10 cellular contexts compared by ENCODE assay signal in genomic region chr5:14036514-14036913, GRCh38.
DNase-seq lines count a peak whose midpoint lies in the region; ATAC-seq and TF ChIP-seq lines count a peak whose summit lies in the region.
"Had no signal": no experiment of that assay in that cellular context is flagged by ENCODE, and none has a peak within 500 bp of the region (broad histone marks: within the 10 kb centered on the region; RNA-seq: fewer than 3 reads in every experiment).

No MANE protein-coding gene starts in this region.

- no peaks in the 10 kb centered on the region for H3K36me3 ChIP-seq in iPS-18a (ENCODE audit: control insufficient read depth, low read depth, low read length)
- no peaks in the 10 kb centered on the region for H3K36me3 ChIP-seq in WERI-Rb-1
- H3K36me3 ChIP-seq: Peyer's patch had no signal

- no peak overlapping the region for H2BK15ac ChIP-seq in H9 (ENCODE audit: low read depth, low read length)

- WGBS in H9 (ENCODE audit: extremely low coverage, insufficient read length, low lambda C conversion rate) = no CpG with 5 or more reads among the region's 2 CpGs

- H3K4me3 Mint-ChIP-seq in H9 (peak overlapping the region; percentile 34 to 51), WTC11 (peak overlapping the region; percentile 58)
- peak overlapping the region in 1 of 10 donors; percentile 10 for H3K4me3 Mint-ChIP-seq in naive thymus-derived CD8-positive, alpha-beta T cell

- H3K27me3 Mint-ChIP-seq in H9 (ENCODE audit: low read depth) = peaks cover 21% of the 10 kb centered on the region
- H3K27me3 Mint-ChIP-seq in WTC11 (ENCODE audit: low read depth) = peaks cover 36% of the 10 kb centered on the region
- peaks cover 4 to 28% (median 14%) of the 10 kb centered on the region in 5 donors for H3K27me3 Mint-ChIP-seq in naive thymus-derived CD8-positive, alpha-beta T cell

- peak overlapping the region; percentile 9 for H2BK12ac ChIP-seq in H9 (ENCODE audit: insufficient read length, low read depth, low read length)

- H3K9me3 ChIP-seq in H9 (ENCODE audit: control insufficient read depth, low read depth, low read length) (no peaks in the 10 kb centered on the region), iPS-18a (ENCODE audit: control insufficient read depth, low read depth, low read length) (no peaks in the 10 kb centered on the region), WERI-Rb-1 (ENCODE audit: severe bottlenecking) (peaks cover 16% of the 10 kb centered on the region)
- H3K9me3 ChIP-seq: Peyer's patch had no signal

- CTCF ChIA-PET in WTC11 (lab: Charles Lee) = no interaction called here

- H3K23me2 ChIP-seq in H9 (ENCODE audit: insufficient read length, low read depth, low read length, poor library complexity, severe bottlenecking) = peaks cover 6% of the 10 kb centered on the region

- no peaks in the 10 kb centered on the region; the same call in 1 of the 2 replicates for H3K79me2 ChIP-seq in H9 (ENCODE audit: insufficient read depth, low read length)

- H4K5ac ChIP-seq in H9 (ENCODE audit: insufficient read length, low read depth, low read length) = no peak overlapping the region

- peaks cover 14% of the 10 kb centered on the region; the same call in 1 of the 2 replicates for H3K4me1 ChIP-seq in H9 (ENCODE audit: insufficient read depth, low read length)
- H3K4me1 ChIP-seq in iPS-18a (ENCODE audit: control insufficient read depth, low read depth, low read length) = peaks cover 36% of the 10 kb centered on the region

- H3K18ac ChIP-seq in H9 (ENCODE audit: insufficient read length, low read depth, low read length) = peak overlapping the region; percentile 47

- H3K79me1 ChIP-seq in H9 (ENCODE audit: insufficient read depth, low read depth, low read length, poor library complexity, severe bottlenecking) = no peaks in the 10 kb centered on the region

- H3K4me1 Mint-ChIP-seq in H9 (peaks cover 39 to 44% of the 10 kb centered on the region in 2 experiments), WTC11 (peaks cover 44% of the 10 kb centered on the region)
- H3K4me1 Mint-ChIP-seq in naive thymus-derived CD8-positive, alpha-beta T cell = peaks cover 0 to 10% (median 6%) of the 10 kb centered on the region in 4 donors

- no peak overlapping the region for H2BK20ac ChIP-seq in H9 (ENCODE audit: low read depth, low read length, poor library complexity, severe bottlenecking)

- H3T11ph ChIP-seq in H9 (ENCODE audit: low read length) = no peak overlapping the region

- H3K56ac ChIP-seq in H9 (ENCODE audit: insufficient read length, low read depth, low read length) = no peak overlapping the region

- no peak overlapping the region for H2BK120ac ChIP-seq in H9 (ENCODE audit: low read depth, low read length, poor library complexity, severe bottlenecking)

- ATAC-seq in WTC11 (peak; percentile 51), GM21619 (IDR thresholded peaks at IDR 0.05; ENCODE audit: unreplicated experiment) (no peak)
- ATAC-seq in naive thymus-derived CD8-positive, alpha-beta T cell = no peak

- H2AK5ac ChIP-seq in H9 (ENCODE audit: insufficient read length, low read length) = no peak overlapping the region

- no peaks in the 10 kb centered on the region for H4K20me1 ChIP-seq in H9 (ENCODE audit: control insufficient read depth, insufficient read depth, insufficient read length)

- peaks cover 0 to 2% (median 0%) of the 10 kb centered on the region in 3 experiments; a peak in 3 of 7 replicates for H3K36me3 Mint-ChIP-seq in H9 (ENCODE audit: insufficient read depth in 1 of 3, low read depth in 3 of 3)
- H3K36me3 Mint-ChIP-seq in WTC11 = no peaks in the 10 kb centered on the region
- no peaks in the 10 kb centered on the region for H3K36me3 Mint-ChIP-seq in naive thymus-derived CD8-positive, alpha-beta T cell

- H3K27ac Mint-ChIP-seq in H9 (peak overlapping the region; percentile 69 to 92 (median 89); a peak in 5 of 7 replicates), WTC11 (peak overlapping the region; percentile 95)
- no peak overlapping the region for H3K27ac Mint-ChIP-seq in naive thymus-derived CD8-positive, alpha-beta T cell

- POLR2A ChIA-PET in WTC11 (lab: Charles Lee) = no interaction called here
- POLR2A ChIA-PET in naive thymus-derived CD8-positive, alpha-beta T cell (lab: Charles Lee) = no interaction called here

- peaks cover 0 to under 1% of the 10 kb centered on the region in 2 experiments; a peak in 1 of 5 replicates for H3K9me3 Mint-ChIP-seq in H9
- H3K9me3 Mint-ChIP-seq in WTC11 = peaks cover 3% of the 10 kb centered on the region; the same call in 1 of the 2 replicates
- H3K9me3 Mint-ChIP-seq in naive thymus-derived CD8-positive, alpha-beta T cell = peaks cover 0 to 4% (median 0%) of the 10 kb centered on the region in 9 donors

- H3K4me2 ChIP-seq in H9 (ENCODE audit: insufficient read depth, insufficient read length, low read length) = peak overlapping the region; percentile 47

- peak overlapping the region; percentile 43 for H3K4me3 ChIP-seq in iPS-18a (ENCODE audit: low read length)
- H3K4me3 ChIP-seq in skin epidermis = no peak overlapping the region
- H3K4me3 ChIP-seq in WERI-Rb-1 (ENCODE audit: low read depth, low read length) = no peak overlapping the region

- H3K27ac ChIP-seq in H9 (ENCODE audit: insufficient read length, low read depth, low read length) (no peak overlapping the region), iPS-18a (ENCODE audit: low read length) (peak overlapping the region; percentile 43), skin epidermis (peak overlapping the region in 11 of 21 experiments; percentile 4 to 74 (median 31)), WERI-Rb-1 (no peak overlapping the region)

- no peak overlapping the region for H2BK5ac ChIP-seq in H9 (ENCODE audit: insufficient read length, low read length)

- H3K9ac ChIP-seq in H9 (ENCODE audit: extremely low read depth, insufficient read length, low read length) (no peak overlapping the region), iPS-18a (ENCODE audit: low read length) (peak overlapping the region; percentile 41)

- no peak overlapping the region for H3K4ac ChIP-seq in H9 (ENCODE audit: low read depth, low read length)

- H2AFZ ChIP-seq in H9 (ENCODE audit: low read length) = no peak overlapping the region

- no peak overlapping the region for H4K91ac ChIP-seq in H9 (ENCODE audit: insufficient read length, low read depth, low read length)

- H3K23ac ChIP-seq in H9 (ENCODE audit: insufficient read length, low read depth, low read length) = no peak overlapping the region

- no peak for TF ChIP-seq CTCF in H9 (conservative IDR thresholded peaks at IDR 0.05)
- no peak for TF ChIP-seq CTCF in WTC11 (IDR thresholded peaks at IDR 0.05)
- no peak for TF ChIP-seq CTCF in WERI-Rb-1 (IDR thresholded peaks at IDR 0.05; ENCODE audit: low read depth, low read length)

- no peak overlapping the region for H4K8ac ChIP-seq in H9 (replicated peaks; ENCODE audit: insufficient read length, low read depth, low read length)

- peak overlapping the region; percentile 72; the same call in 1 of the 2 replicates for H3K14ac ChIP-seq in H9 (ENCODE audit: insufficient read depth, low read length)

- H3K27me3 ChIP-seq in H9 (ENCODE audit: insufficient read depth, low read length) (peaks cover 2% of the 10 kb centered on the region; the same call in 1 of the 2 replicates), iPS-18a (ENCODE audit: control insufficient read depth, insufficient read depth, low read length) (no peaks in the 10 kb centered on the region), WERI-Rb-1 (ENCODE audit: insufficient read depth, low read depth, severe bottlenecking) (peaks cover 98% of the 10 kb centered on the region)
- H3K27me3 ChIP-seq: Peyer's patch had no signal

- DNase-seq in H9 = peak; percentile 42
- DNase-seq in WTC11 (ENCODE audit: low spot score) = peak; percentile 17
- no peak for DNase-seq in naive thymus-derived CD8-positive, alpha-beta T cell
- no peak for DNase-seq in activated T-cell treated with anti-CD3 and anti-CD28 coated beads for 4 hours
- DNase-seq in WERI-Rb-1 = no peak
- DNase-seq: effector memory CD4-positive, alpha-beta T cell; Peyer's patch had no signal

TF ChIP-seq in WTC11, 78 proteins besides CTCF, POLR2A, EP300 and RAD21:
- TF ChIP-seq ZNF416 (CRISPR knock-in tag; IDR thresholded peaks at IDR 0.05) (no peak), ZNF671 (CRISPR knock-in tag; IDR thresholded peaks at IDR 0.05) (no peak), NR1H2 (CRISPR knock-in tag; IDR thresholded peaks at IDR 0.05) (no peak), NR3C1 (CRISPR knock-in tag; conservative IDR thresholded peaks at IDR 0.05; ENCODE audit: low read depth) (no peak), GRHL2 (CRISPR knock-in tag; IDR thresholded peaks at IDR 0.05; ENCODE audit: insufficient replicate concordance, severe bottlenecking) (no peak), CBFB (CRISPR knock-in tag; IDR thresholded peaks at IDR 0.05; ENCODE audit: low read depth) (no peak), ATF2 (CRISPR knock-in tag; IDR thresholded peaks at IDR 0.05; ENCODE audit: borderline replicate concordance, low read depth) (no peak), KAT7 (CRISPR knock-in tag; IDR thresholded peaks at IDR 0.05; ENCODE audit: borderline replicate concordance) (no peak)

Comparison
In these comparisons a context has a peak if more than half of its experiments do, and no peak if none do; other contexts are left out.
1. DNase-seq: peak in H9 (single experiment) and WTC11 (single experiment); none in naive thymus-derived CD8-positive, alpha-beta T cell (0 of 10), activated T-cell treated with anti-CD3 and anti-CD28 coated beads for 4 hours (single experiment) and WERI-Rb-1 (single experiment).
2. H3K27ac ChIP-seq: peak in iPS-18a (single experiment) and skin epidermis (11 of 21); none in H9 (single experiment) and WERI-Rb-1 (single experiment).
3. H3K27ac Mint-ChIP-seq: peak in H9 (3 of 3) and WTC11 (single experiment); none in naive thymus-derived CD8-positive, alpha-beta T cell (0 of 10).